In the genomic region with DNA sequence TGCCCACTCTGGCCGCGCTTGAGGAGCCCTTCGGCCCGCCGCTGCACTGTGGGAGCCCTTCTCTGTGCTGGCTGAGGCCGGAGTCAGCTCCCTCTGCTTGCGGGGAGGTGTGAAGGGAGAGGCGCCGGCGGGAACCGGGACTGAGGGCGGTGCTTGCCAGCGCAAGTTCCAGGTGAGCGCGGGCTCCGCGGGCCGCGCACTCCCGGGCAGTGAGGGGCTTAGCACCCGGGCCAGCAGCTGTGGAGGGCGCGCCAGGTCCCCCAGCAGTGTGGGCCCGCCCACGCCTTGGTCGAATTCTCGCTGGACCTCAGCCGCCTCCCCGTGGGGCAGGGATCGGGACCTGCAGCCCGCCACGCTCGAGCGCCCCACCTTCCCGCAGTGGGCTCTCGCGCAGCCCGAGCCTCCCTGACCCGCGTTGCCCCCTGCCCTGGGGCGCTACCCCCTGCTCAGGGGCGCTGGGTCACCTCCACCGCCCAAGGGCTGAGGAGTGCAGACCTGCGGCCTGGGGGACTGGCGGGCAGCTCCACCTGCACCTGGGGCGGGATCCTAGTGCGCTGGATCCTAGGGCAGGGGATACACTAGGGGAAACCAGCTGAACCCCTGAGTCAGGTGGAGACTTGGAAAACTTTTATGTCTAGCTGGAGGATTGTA, we compare ENCODE assay signal across 18 cellular contexts.
"Had no signal": no experiment of that assay in that cellular context is flagged by ENCODE, and none has a peak within 500 bp of the region (broad histone marks: within the 10 kb centered on the region; RNA-seq: fewer than 3 reads in every experiment).

No MANE protein-coding gene starts in this region.

- H3K4me3 ChIP-seq: left ventricle myocardium inferior, prostate gland had no signal

- H3K36me3 ChIP-seq: left ventricle myocardium inferior, prostate gland had no signal

- DNase-seq: activated CD4-positive, alpha-beta T cell treated with anti-CD3 and anti-CD28 coated beads, Interleukin-2, amount 10 ng/mL, durations not matched to agents 7 days and 5 days; activated CD4-positive, CD25-positive, alpha-beta regulatory T cell treated with anti-CD3 and anti-CD28 coated beads, Interleukin-2, amount 50 U/mL, for 72 hours; activated CD8-positive, alpha-beta memory T cell treated with anti-CD3 and anti-CD28 coated beads, Interleukin-2, amount 10 ng/mL, durations not matched to agents 7 days and 5 days; activated CD8-positive, alpha-beta T cell treated with anti-CD3 and anti-CD28 coated beads for 36 hours; activated gamma-delta T cell; activated naive CD4-positive, alpha-beta T cell treated with anti-CD3 and anti-CD28 coated beads, Interleukin-2, amount 50 U/mL, for 16 hours; activated naive CD8-positive, alpha-beta T cell treated with anti-CD3 and anti-CD28 coated beads, Interleukin-2, amount 50 U/mL, for 24 hours; activated T-cell treated with anti-CD3 and anti-CD28 coated beads for 4 hours; cerebellar nuclear complex; cortex of kidney; foreskin keratinocyte; kidney glomerular epithelial cell; left ventricle myocardium inferior; natural killer cell; stimulated activated CD4-positive, alpha-beta T cell treated with anti-CD3 and anti-CD28 coated beads, Interleukin-12 subunit alpha, Interleukin-12 subunit beta, amount 100 ng/mL, for 4 hours; stimulated activated CD4-positive, alpha-beta T cell treated with anti-CD3 and anti-CD28 coated beads, Interleukin-4, amount 100 ng/mL, for 4 hours; trophoblast cell had no signal

- H3K4me1 ChIP-seq: foreskin keratinocyte, prostate gland had no signal

- ATAC-seq: activated CD8-positive, alpha-beta memory T cell treated with anti-CD3 and anti-CD28 coated beads, Interleukin-2, amount 10 ng/mL, durations not matched to agents 7 days and 5 days; activated CD8-positive, alpha-beta T cell treated with anti-CD3 and anti-CD28 coated beads for 36 hours; activated naive CD8-positive, alpha-beta T cell treated with anti-CD3 and anti-CD28 coated beads, Interleukin-2, amount 50 U/mL, for 24 hours; natural killer cell had no signal

- H3K27ac ChIP-seq: foreskin keratinocyte, left ventricle myocardium inferior, prostate gland had no signal

- H3K9me3 ChIP-seq: left ventricle myocardium inferior, prostate gland had no signal
